ENCODE assay signal across 13 cellular contexts in genomic region chr5:142322403-142322746, GRCh38. TPM values are rescaled to one million over a fixed set of nuclear protein-coding genes. Genes with fewer than 3 reads are reported as not detected.
DNase-seq lines count a peak whose midpoint lies in the region; ATAC-seq and TF ChIP-seq lines count a peak whose summit lies in the region.
"Had no signal": no experiment of that assay in that cellular context is flagged by ENCODE, and none has a peak within 500 bp of the region (broad histone marks: within the 10 kb centered on the region; RNA-seq: fewer than 3 reads in every experiment).

No MANE protein-coding gene starts in this region.

- no peaks in the 10 kb centered on the region; the same call in 1 of the 2 replicates for H4K20me1 ChIP-seq in BLaER1

- H3K9me3 Mint-ChIP-seq in WTC11 (no peaks in the 10 kb centered on the region), glutamatergic neuron (ENCODE audit: unreplicated experiment) (peaks cover 22% of the 10 kb centered on the region), progenitor cell of endocrine pancreas (ENCODE audit: low read depth) (no peaks in the 10 kb centered on the region)
- no peaks in the 10 kb centered on the region for H3K9me3 Mint-ChIP-seq in stimulated activated naive CD8-positive, alpha-beta T cell treated with anti-CD3 and anti-CD28 coated beads, Interleukin-15, amount 100 ng/mL, for 72 hours
- H3K9me3 Mint-ChIP-seq in activated T-helper 17 cell treated with anti-CD3 and anti-CD28 coated beads, Interleukin-2, amount 50 U/mL, for 72 hours, result no peaks in the 10 kb centered on the region
- H3K9me3 Mint-ChIP-seq: CD8-positive, alpha-beta T cell; naive thymus-derived CD8-positive, alpha-beta T cell had no signal

- H3K4me3 Mint-ChIP-seq in WTC11 (peak overlapping the region; percentile 96), glutamatergic neuron (ENCODE audit: unreplicated experiment) (peak overlapping the region; percentile 86), progenitor cell of endocrine pancreas (ENCODE audit: low read depth) (peak overlapping the region; percentile 91)
- no peak overlapping the region for H3K4me3 Mint-ChIP-seq in stimulated activated naive CD8-positive, alpha-beta T cell treated with anti-CD3 and anti-CD28 coated beads, Interleukin-15, amount 100 ng/mL, for 72 hours
- H3K4me3 Mint-ChIP-seq in activated T-helper 17 cell treated with anti-CD3 and anti-CD28 coated beads, Interleukin-2, amount 50 U/mL, for 72 hours, result no peak overlapping the region
- H3K4me3 Mint-ChIP-seq: CD8-positive, alpha-beta T cell had no signal

- H3K4me2 ChIP-seq in BLaER1, result peak overlapping the region; percentile 94

- peaks cover 49% of the 10 kb centered on the region for H3K36me3 Mint-ChIP-seq in WTC11
- H3K36me3 Mint-ChIP-seq in glutamatergic neuron (ENCODE audit: unreplicated experiment), result no peaks in the 10 kb centered on the region
- H3K36me3 Mint-ChIP-seq in progenitor cell of endocrine pancreas (ENCODE audit: insufficient read depth), result peaks cover 2% of the 10 kb centered on the region
- no peaks in the 10 kb centered on the region for H3K36me3 Mint-ChIP-seq in activated T-helper 17 cell treated with anti-CD3 and anti-CD28 coated beads, Interleukin-2, amount 50 U/mL, for 72 hours (ENCODE audit: low read depth)
- H3K36me3 Mint-ChIP-seq: activated naive CD8-positive, alpha-beta T cell; CD8-positive, alpha-beta T cell; naive thymus-derived CD8-positive, alpha-beta T cell had no signal

- H3K9me3 ChIP-seq in BLaER1, result no peaks in the 10 kb centered on the region

- CTCF ChIA-PET in WTC11 (lab: Charles Lee), result interaction anchor here (0.5 to 4.5 kb wide), 5 partner anchors 20 to 353 kb away, joined by 3 to 32 read pairs (median 4); partner anchors contain the start of gene RNF14

- H3K4me1 Mint-ChIP-seq in WTC11, result peaks cover 66% of the 10 kb centered on the region
- peaks cover 55% of the 10 kb centered on the region for H3K4me1 Mint-ChIP-seq in glutamatergic neuron (ENCODE audit: low read depth, unreplicated experiment)
- H3K4me1 Mint-ChIP-seq in progenitor cell of endocrine pancreas (ENCODE audit: low read depth), result peaks cover 51% of the 10 kb centered on the region
- peaks cover 68% of the 10 kb centered on the region for H3K4me1 Mint-ChIP-seq in stimulated activated naive CD8-positive, alpha-beta T cell treated with anti-CD3 and anti-CD28 coated beads, Interleukin-15, amount 100 ng/mL, for 72 hours
- H3K4me1 Mint-ChIP-seq in activated T-helper 17 cell treated with anti-CD3 and anti-CD28 coated beads, Interleukin-2, amount 50 U/mL, for 72 hours, result peaks cover 7% of the 10 kb centered on the region

- peak overlapping the region; percentile 84 for H3K27ac Mint-ChIP-seq in WTC11
- H3K27ac Mint-ChIP-seq in glutamatergic neuron (ENCODE audit: unreplicated experiment), result peak overlapping the region; percentile 62
- H3K27ac Mint-ChIP-seq in progenitor cell of endocrine pancreas, result no peak overlapping the region
- no peak overlapping the region for H3K27ac Mint-ChIP-seq in stimulated activated naive CD8-positive, alpha-beta T cell treated with anti-CD3 and anti-CD28 coated beads, Interleukin-15, amount 100 ng/mL, for 72 hours
- H3K27ac Mint-ChIP-seq in activated T-helper 17 cell treated with anti-CD3 and anti-CD28 coated beads, Interleukin-2, amount 50 U/mL, for 72 hours, result no peak overlapping the region
- H3K27ac Mint-ChIP-seq: activated naive CD8-positive, alpha-beta T cell; CD8-positive, alpha-beta T cell had no signal

- DNase-seq in WTC11 (ENCODE audit: low spot score) (no peak), glutamatergic neuron (no peak), progenitor cell of endocrine pancreas (ENCODE audit: low spot score, unreplicated experiment) (no peak), putamen (ENCODE audit: low spot score) (no peak), DMS 273 treated with DMSO at 0.1 percent for 48 hours (lab: John Stamatoyannopoulos, UW) (no peak)
- no peak for DNase-seq in stimulated activated naive CD8-positive, alpha-beta T cell treated with anti-CD3 and anti-CD28 coated beads, Interleukin-15, amount 100 ng/mL, for 72 hours
- DNase-seq: activated CD4-positive, CD25-positive, alpha-beta regulatory T cell treated with anti-CD3 and anti-CD28 coated beads, Interleukin-2, amount 50 U/mL, for 72 hours; CD8-positive, alpha-beta T cell; naive thymus-derived CD8-positive, alpha-beta T cell; NCI-H1092 had no signal

- peak overlapping the region; percentile 94 for H3K27ac ChIP-seq in BLaER1

- no peak for TF ChIP-seq CTCF in WTC11 (IDR thresholded peaks at IDR 0.05)
- no peak for TF ChIP-seq CTCF in glutamatergic neuron (IDR thresholded peaks at IDR 0.05; ENCODE audit: partially characterized antibody, unreplicated experiment)
- no peak for TF ChIP-seq CTCF in progenitor cell of endocrine pancreas (IDR thresholded peaks at IDR 0.05; ENCODE audit: unreplicated experiment)

- H3K9ac ChIP-seq in BLaER1, result peak overlapping the region; percentile 87; the same call in 1 of the 2 replicates

- H3K27me3 Mint-ChIP-seq in WTC11 (ENCODE audit: low read depth) (no peaks in the 10 kb centered on the region; the same call in 1 of the 2 replicates), glutamatergic neuron (ENCODE audit: unreplicated experiment) (peaks cover 14% of the 10 kb centered on the region), progenitor cell of endocrine pancreas (no peaks in the 10 kb centered on the region)
- H3K27me3 Mint-ChIP-seq in stimulated activated naive CD8-positive, alpha-beta T cell treated with anti-CD3 and anti-CD28 coated beads, Interleukin-15, amount 100 ng/mL, for 72 hours, result peaks cover 83% of the 10 kb centered on the region
- H3K27me3 Mint-ChIP-seq in activated T-helper 17 cell treated with anti-CD3 and anti-CD28 coated beads, Interleukin-2, amount 50 U/mL, for 72 hours, result peaks cover 36% of the 10 kb centered on the region

- POLR2A ChIA-PET in WTC11 (lab: Charles Lee), result interaction anchor here (0.6 to 1.8 kb wide), 4 partner anchors 13 to 177 kb away, joined by 3 read pairs; no protein-coding TSS in a partner anchor

- H3K4me1 ChIP-seq in BLaER1, result peaks cover 94% of the 10 kb centered on the region

- peak overlapping the region; percentile 74 for H3K4me3 ChIP-seq in BLaER1

- ATAC-seq in WTC11, result no peak
- ATAC-seq in stimulated activated naive CD8-positive, alpha-beta T cell treated with anti-CD3 and anti-CD28 coated beads, Interleukin-15, amount 100 ng/mL, for 72 hours, result no peak
- no peak for ATAC-seq in activated T-helper 17 cell treated with anti-CD3 and anti-CD28 coated beads, Interleukin-2, amount 50 U/mL, for 72 hours (replicated peaks)
- ATAC-seq: CD8-positive, alpha-beta T cell; naive thymus-derived CD8-positive, alpha-beta T cell had no signal

- H3K27me3 ChIP-seq in BLaER1, result no peaks in the 10 kb centered on the region

- no peaks in the 10 kb centered on the region for H3K36me3 ChIP-seq in BLaER1

TF ChIP-seq in WTC11, 78 proteins besides CTCF, POLR2A, EP300 and RAD21 (continues in another document):
- no peak for TF ChIP-seq ATF6 (CRISPR knock-in tag; IDR thresholded peaks at IDR 0.05)
- no peak for TF ChIP-seq CBFB (CRISPR knock-in tag; IDR thresholded peaks at IDR 0.05; ENCODE audit: low read depth)
- no peak for TF ChIP-seq E2F4 (CRISPR knock-in tag; IDR thresholded peaks at IDR 0.05; ENCODE audit: borderline replicate concordance, low read depth)
- TF ChIP-seq ZNF423 (CRISPR knock-in tag; IDR thresholded peaks at IDR 0.05), result no peak
- TF ChIP-seq EMX1 (CRISPR knock-in tag; IDR thresholded peaks at IDR 0.05), result no peak
- no peak for TF ChIP-seq IRF2 (CRISPR knock-in tag; IDR thresholded peaks at IDR 0.05; ENCODE audit: borderline replicate concordance, low read depth)
- no peak for TF ChIP-seq MAX (CRISPR knock-in tag; IDR thresholded peaks at IDR 0.05)
- no peak for TF ChIP-seq ZNF232 (CRISPR knock-in tag; IDR thresholded peaks at IDR 0.05)
- no peak for TF ChIP-seq TP53 (CRISPR knock-in tag; IDR thresholded peaks at IDR 0.05)
- TF ChIP-seq JUN (CRISPR knock-in tag; IDR thresholded peaks at IDR 0.05), result no peak
- TF ChIP-seq GRHL2 (CRISPR knock-in tag; IDR thresholded peaks at IDR 0.05; ENCODE audit: insufficient replicate concordance, severe bottlenecking), result no peak

RNA-seq across cellular contexts. Expression of gene SPRY4, which starts 2.4 kb away (rescaled TPM):
- total RNA-seq in WTC11 (2021) (99.6 to 140 TPM (median 103 TPM) in 3 replicates), glutamatergic neuron (ENCODE audit: unreplicated experiment) (12.5 TPM), progenitor cell of endocrine pancreas (14.8 and 19.4 TPM in 2 replicates)
- total RNA-seq in activated T-helper 17 cell treated with anti-CD3 and anti-CD28 coated beads, Interleukin-2, amount 50 U/mL, for 72 hours, result 1 to 10 TPM in 1 of 2 donors, under 1 TPM in 1; 0.71 to 1.1 TPM
- total RNA-seq: naive thymus-derived CD8-positive, alpha-beta T cell had no signal

Comparison
In these comparisons a context has a peak if more than half of its experiments do, and no peak if none do; other contexts are left out.
1. H3K27ac Mint-ChIP-seq: peak in WTC11 (single experiment) and glutamatergic neuron (single experiment); none in progenitor cell of endocrine pancreas (single experiment), stimulated activated naive CD8-positive, alpha-beta T cell treated with anti-CD3 and anti-CD28 coated beads, Interleukin-15, amount 100 ng/mL, for 72 hours (0 of 2) and activated T-helper 17 cell treated with anti-CD3 and anti-CD28 coated beads, Interleukin-2, amount 50 U/mL, for 72 hours (single experiment).
2. H3K4me3 Mint-ChIP-seq: peak in WTC11 (single experiment), glutamatergic neuron (single experiment) and progenitor cell of endocrine pancreas (single experiment); none in stimulated activated naive CD8-positive, alpha-beta T cell treated with anti-CD3 and anti-CD28 coated beads, Interleukin-15, amount 100 ng/mL, for 72 hours (0 of 2) and activated T-helper 17 cell treated with anti-CD3 and anti-CD28 coated beads, Interleukin-2, amount 50 U/mL, for 72 hours (single experiment).